8 cellular contexts compared by ENCODE assay signal in genomic region chr1:65792671-65793358, GRCh38. TPM values are rescaled to one million over a fixed set of nuclear protein-coding genes. Genes with fewer than 3 reads are reported as not detected.
DNase-seq lines count a peak whose midpoint lies in the region; ATAC-seq, FAIRE-seq and TF ChIP-seq lines count a peak whose summit lies in the region.

TSS of gene PDE4B (plus strand) at chr1:65792895.

- TF ChIP-seq POLR2A in gastroesophageal sphincter (IDR thresholded peaks at IDR 0.05) (no peak), GM12892 (IDR thresholded peaks at IDR 0.05; ENCODE audit: low read depth, low read length) (no peak)

- DNase-seq in activated CD4-positive, alpha-beta T cell treated with anti-CD3 and anti-CD28 coated beads for 36 hours, result peak; percentile 6
- no peak for DNase-seq in activated CD4-positive, alpha-beta T cell treated with anti-CD3 and anti-CD28 coated beads for 4 hours
- peak; percentile 41 for DNase-seq in SK-N-DZ (ENCODE audit: low spot score)
- no peak for DNase-seq in GM12892 (ENCODE audit: insufficient read length)
- no peak for DNase-seq in central memory CD4-positive, alpha-beta T cell

- TF ChIP-seq CTCF in gastroesophageal sphincter (IDR thresholded peaks at IDR 0.05) (no peak), parathyroid adenoma (IDR thresholded peaks at IDR 0.05) (no peak)

- H3K9me3 ChIP-seq in gastroesophageal sphincter, result peaks cover 0 to 6% (median 0%) of the 10 kb centered on the region in 3 donors
- no peaks in the 10 kb centered on the region for H3K9me3 ChIP-seq in parathyroid adenoma (ENCODE audit: control insufficient read depth, low read length)

- peaks cover 52% of the 10 kb centered on the region for H3K27me3 Mint-ChIP-seq in activated CD4-positive, alpha-beta T cell treated with anti-CD3 and anti-CD28 coated beads for 36 hours

- 0% methylated on average over 13 of the region's 67 CpGs; no CpG with 5 or more reads in 1 of the 2 donors for WGBS in gastroesophageal sphincter (ENCODE audit: low coverage in 1 of 2), 2 donors

- no peak for TF ChIP-seq EP300 in gastroesophageal sphincter (IDR thresholded peaks at IDR 0.05)

- POLR2A ChIA-PET in activated CD4-positive, alpha-beta T cell treated with anti-CD3 and anti-CD28 coated beads for 36 hours (lab: Charles Lee), result no interaction called here

- intact Hi-C loops in activated CD4-positive, alpha-beta T cell treated with anti-CD3 and anti-CD28 coated beads for 36 hours (cut with DNase I, micrococcal nuclease), result no loop called here

- H3K79me2 ChIP-seq in parathyroid adenoma, result no peaks in the 10 kb centered on the region

- H3K4me1 Mint-ChIP-seq in activated CD4-positive, alpha-beta T cell treated with anti-CD3 and anti-CD28 coated beads for 36 hours, result no peaks in the 10 kb centered on the region

- ATAC-seq in activated CD4-positive, alpha-beta T cell treated with anti-CD3 and anti-CD28 coated beads for 36 hours, result no peak
- ATAC-seq in gastroesophageal sphincter, result peak; percentile 35
- no peak for ATAC-seq in HG02763 (IDR thresholded peaks at IDR 0.05; ENCODE audit: unreplicated experiment)

- H3K36me3 ChIP-seq in gastroesophageal sphincter, result no peaks in the 10 kb centered on the region
- H3K36me3 ChIP-seq in parathyroid adenoma (ENCODE audit: control insufficient read depth, insufficient read depth, low read length), result no peaks in the 10 kb centered on the region

- H3K27me3 ChIP-seq in gastroesophageal sphincter (peaks cover 51% of the 10 kb centered on the region), parathyroid adenoma (ENCODE audit: control insufficient read depth, insufficient read depth, low read length) (peaks cover 7% of the 10 kb centered on the region)

- H3K36me3 Mint-ChIP-seq in activated CD4-positive, alpha-beta T cell treated with anti-CD3 and anti-CD28 coated beads for 36 hours (ENCODE audit: low read depth), result no peaks in the 10 kb centered on the region

- CTCF ChIA-PET in activated CD4-positive, alpha-beta T cell treated with anti-CD3 and anti-CD28 coated beads for 36 hours (lab: Charles Lee), result no interaction called here

- peaks cover 7% of the 10 kb centered on the region for H3K9me3 Mint-ChIP-seq in activated CD4-positive, alpha-beta T cell treated with anti-CD3 and anti-CD28 coated beads for 36 hours (ENCODE audit: low read depth)

- H3K27ac ChIP-seq in gastroesophageal sphincter (no peak within 1 kb of the TSS), parathyroid adenoma (no peak within 1 kb of the TSS)

- no peak within 1 kb of the TSS for H3K9ac ChIP-seq in parathyroid adenoma

- H3K27ac Mint-ChIP-seq in activated CD4-positive, alpha-beta T cell treated with anti-CD3 and anti-CD28 coated beads for 36 hours, result no peak within 1 kb of the TSS

- H3K4me3 ChIP-seq in gastroesophageal sphincter (peak within 1 kb of the TSS in 1 of 2 donors; percentile 42), parathyroid adenoma (ENCODE audit: low read depth, low read length) (no peak within 1 kb of the TSS)

- FAIRE-seq in GM12892 (lab: Jason Lieb, UNC), result no peak

- peaks cover 0 to 11% (median 0%) of the 10 kb centered on the region in 3 donors for H3K4me1 ChIP-seq in gastroesophageal sphincter
- H3K4me1 ChIP-seq in parathyroid adenoma, result no peaks in the 10 kb centered on the region

- H2AFZ ChIP-seq in parathyroid adenoma, result no peak within 1 kb of the TSS

- peak within 1 kb of the TSS; percentile 40 for H3K4me2 ChIP-seq in parathyroid adenoma (ENCODE audit: low read length)

- H3K4me3 Mint-ChIP-seq in activated CD4-positive, alpha-beta T cell treated with anti-CD3 and anti-CD28 coated beads for 36 hours, result no peak within 1 kb of the TSS

RNA-seq across cellular contexts. Expression of gene PDE4B, which starts in this region (rescaled TPM):
- 10 to 100 TPM; 24.2 to 24.7 TPM for total RNA-seq in activated CD4-positive, alpha-beta T cell treated with anti-CD3 and anti-CD28 coated beads for 36 hours
- 0.95 and 1.8 TPM in 2 replicates for polyA plus RNA-seq in SK-N-DZ (2014; cell fraction: cytosol; rRNA removed)
- 1.2 and 3.3 TPM in 2 replicates for polyA plus RNA-seq in SK-N-DZ (2014; cell fraction: nucleus; rRNA removed)
- 10 to 100 TPM in 2 of 4 donors, 1 to 10 TPM in 2; 5.9 to 16.2 (median 8.8) TPM for total RNA-seq in gastroesophageal sphincter
- 16.1 TPM for polyA plus RNA-seq in GM12892 (2012; ENCODE audit: missing spikeins)

Comparison
In these comparisons a context has a peak if more than half of its experiments do, and no peak if none do; other contexts are left out.
1. DNase-seq: peak in activated CD4-positive, alpha-beta T cell treated with anti-CD3 and anti-CD28 coated beads for 36 hours (single experiment) and SK-N-DZ (single experiment); none in activated CD4-positive, alpha-beta T cell treated with anti-CD3 and anti-CD28 coated beads for 4 hours (0 of 2), GM12892 (single experiment) and central memory CD4-positive, alpha-beta T cell (single experiment).